23 cellular contexts compared by ENCODE assay signal in genomic region chr17:76751416-76751993, GRCh38. TPM values are rescaled to one million over a fixed set of nuclear protein-coding genes. Genes with fewer than 3 reads are reported as not detected.
A peak's percentile ranks its signal among the peaks of the same experiment; 100 is the strongest.
DNase-seq lines count a peak whose midpoint lies in the region; ATAC-seq and TF ChIP-seq lines count a peak whose summit lies in the region.
"Had no signal": no experiment of that assay in that cellular context is flagged by ENCODE, and none has a peak within 500 bp of the region (broad histone marks: within the 10 kb centered on the region; RNA-seq: fewer than 3 reads in every experiment).

No MANE protein-coding gene starts in this region.

- TF ChIP-seq CTCF in GM13977 (IDR thresholded peaks at IDR 0.05; ENCODE audit: extremely low read depth, insufficient read depth, missing control alignments) (no peak), osteocyte (IDR thresholded peaks at IDR 0.05) (no peak)

- H3K27me3 Mint-ChIP-seq in activated naive CD8-positive, alpha-beta T cell treated with anti-CD3 and anti-CD28 coated beads, Interleukin-2, amount 10 ng/mL, durations not matched to agents 7 days and 5 days = no peaks in the 10 kb centered on the region
- H3K27me3 Mint-ChIP-seq in activated naive CD8-positive, alpha-beta T cell treated with anti-CD3 and anti-CD28 coated beads, Interleukin-2, amount 50 U/mL, for 24 hours = no peaks in the 10 kb centered on the region
- no peaks in the 10 kb centered on the region for H3K27me3 Mint-ChIP-seq in CD8-positive, alpha-beta memory T cell
- H3K27me3 Mint-ChIP-seq in T-helper 17 cell (no peaks in the 10 kb centered on the region), osteocyte (ENCODE audit: unreplicated experiment) (no peaks in the 10 kb centered on the region)
- H3K27me3 Mint-ChIP-seq in naive thymus-derived CD8-positive, alpha-beta T cell = no peaks in the 10 kb centered on the region

- no peaks in the 10 kb centered on the region for H3K9me3 ChIP-seq in CD8-positive, alpha-beta memory T cell (ENCODE audit: low read length)
- H3K9me3 ChIP-seq in T-helper 17 cell (ENCODE audit: control insufficient read depth, low read length, poor library complexity, severe bottlenecking) = no peaks in the 10 kb centered on the region
- H3K9me3 ChIP-seq: Caco-2 had no signal

- peaks cover under 1% of the 10 kb centered on the region for H3K36me3 ChIP-seq in CD8-positive, alpha-beta memory T cell (ENCODE audit: insufficient read depth, low read length)

- POLR2A ChIA-PET in activated naive CD8-positive, alpha-beta T cell treated with anti-CD3 and anti-CD28 coated beads, Interleukin-2, amount 10 ng/mL, durations not matched to agents 7 days and 5 days (lab: Charles Lee) = interaction anchor here (0.9 to 2.5 kb wide), 5 partner anchors 14 to 24 kb away, joined by 3 to 47 read pairs (median 11); partner anchors contain the start of genes MFSD11 and SRSF2
- POLR2A ChIA-PET in CD8-positive, alpha-beta memory T cell (lab: Charles Lee) = interaction anchor here (0.6 to 1.2 kb wide), 4 partner anchors 14 to 1447 kb away, joined by 3 to 31 read pairs (median 4); partner anchors contain the start of genes MFSD11 and SRSF2
- POLR2A ChIA-PET in naive thymus-derived CD8-positive, alpha-beta T cell (lab: Charles Lee) = interaction anchor here (0.7 to 6.6 kb wide), 4 partner anchors 14 to 24 kb away, joined by 4 to 109 read pairs (median 16); partner anchors contain the start of genes JMJD6, METTL23, MFSD11 and SRSF2

- no peak for ATAC-seq in activated naive CD8-positive, alpha-beta T cell treated with anti-CD3 and anti-CD28 coated beads, Interleukin-2, amount 10 ng/mL, durations not matched to agents 7 days and 5 days (ENCODE audit: low read depth)
- no peak for ATAC-seq in activated naive CD8-positive, alpha-beta T cell treated with anti-CD3 and anti-CD28 coated beads, Interleukin-2, amount 50 U/mL, for 24 hours
- ATAC-seq in T-helper 17 cell = no peak
- no peak for ATAC-seq in naive thymus-derived CD8-positive, alpha-beta T cell
- ATAC-seq: GM12878, PC-3 had no signal

- no peak overlapping the region for H3K4me3 ChIP-seq in CD8-positive, alpha-beta memory T cell (ENCODE audit: low read length)
- H3K4me3 ChIP-seq: GM12878 had no signal

- CTCF ChIA-PET in CD8-positive, alpha-beta memory T cell (lab: Charles Lee) = interaction anchor here (1.0 to 1.6 kb wide), 2 partner anchors 12 kb away, joined by 3 to 4 read pairs; no protein-coding TSS in a partner anchor

- peaks cover 24% of the 10 kb centered on the region for H3K4me1 Mint-ChIP-seq in activated naive CD8-positive, alpha-beta T cell treated with anti-CD3 and anti-CD28 coated beads, Interleukin-2, amount 10 ng/mL, durations not matched to agents 7 days and 5 days
- H3K4me1 Mint-ChIP-seq in activated naive CD8-positive, alpha-beta T cell treated with anti-CD3 and anti-CD28 coated beads, Interleukin-2, amount 50 U/mL, for 24 hours = peaks cover 22% of the 10 kb centered on the region
- H3K4me1 Mint-ChIP-seq in CD8-positive, alpha-beta memory T cell = peaks cover 26 to 37% (median 28%) of the 10 kb centered on the region in 3 donors
- H3K4me1 Mint-ChIP-seq in T-helper 17 cell (peaks cover 18% of the 10 kb centered on the region), osteocyte (ENCODE audit: unreplicated experiment) (peaks cover 7% of the 10 kb centered on the region)
- H3K4me1 Mint-ChIP-seq in naive thymus-derived CD8-positive, alpha-beta T cell = peaks cover 12 to 25% (median 24%) of the 10 kb centered on the region in 4 donors

- H3K4me3 Mint-ChIP-seq in activated naive CD8-positive, alpha-beta T cell treated with anti-CD3 and anti-CD28 coated beads, Interleukin-2, amount 10 ng/mL, durations not matched to agents 7 days and 5 days = peak overlapping the region; percentile 87
- H3K4me3 Mint-ChIP-seq in activated naive CD8-positive, alpha-beta T cell treated with anti-CD3 and anti-CD28 coated beads, Interleukin-2, amount 50 U/mL, for 24 hours = no peak overlapping the region
- no peak overlapping the region for H3K4me3 Mint-ChIP-seq in CD8-positive, alpha-beta memory T cell
- no peak overlapping the region for H3K4me3 Mint-ChIP-seq in T-helper 17 cell
- peak overlapping the region in 1 of 10 donors; percentile 75 for H3K4me3 Mint-ChIP-seq in naive thymus-derived CD8-positive, alpha-beta T cell
- H3K4me3 Mint-ChIP-seq in osteocyte (ENCODE audit: unreplicated experiment) = no peak overlapping the region

- no peak overlapping the region for H3K27ac ChIP-seq in CD8-positive, alpha-beta memory T cell (ENCODE audit: low read depth, low read length)
- H3K27ac ChIP-seq: RWPE1 had no signal

- in situ Hi-C loops in GM13977 (cut with MboI; ENCODE audit: low pct_unique_long_range_greater_than_20kb, low sequenced_read_pairs, unreplicated experiment) = no loop called here

- peaks cover 27% of the 10 kb centered on the region for H3K4me1 ChIP-seq in CD8-positive, alpha-beta memory T cell (ENCODE audit: insufficient read depth, low read length)
- H3K4me1 ChIP-seq: Caco-2 had no signal

- H3K36me3 Mint-ChIP-seq in activated naive CD8-positive, alpha-beta T cell treated with anti-CD3 and anti-CD28 coated beads, Interleukin-2, amount 10 ng/mL, durations not matched to agents 7 days and 5 days = peaks cover 20% of the 10 kb centered on the region
- peaks cover 17% of the 10 kb centered on the region for H3K36me3 Mint-ChIP-seq in activated naive CD8-positive, alpha-beta T cell treated with anti-CD3 and anti-CD28 coated beads, Interleukin-2, amount 50 U/mL, for 24 hours (ENCODE audit: low read depth)
- H3K36me3 Mint-ChIP-seq in CD8-positive, alpha-beta memory T cell = peaks cover 0 to 31% (median 5%) of the 10 kb centered on the region in 3 donors
- H3K36me3 Mint-ChIP-seq in T-helper 17 cell (ENCODE audit: low read depth) (peaks cover 5% of the 10 kb centered on the region), osteocyte (ENCODE audit: unreplicated experiment) (peaks cover 10% of the 10 kb centered on the region)
- H3K36me3 Mint-ChIP-seq in naive thymus-derived CD8-positive, alpha-beta T cell = peaks cover 0 to 26% (median 4%) of the 10 kb centered on the region in 3 donors

- no peaks in the 10 kb centered on the region for H3K27me3 ChIP-seq in CD8-positive, alpha-beta memory T cell (ENCODE audit: insufficient read depth, low read length, poor library complexity, severe bottlenecking)

- DNase-seq in activated naive CD8-positive, alpha-beta T cell treated with anti-CD3 and anti-CD28 coated beads, Interleukin-2, amount 10 ng/mL, durations not matched to agents 7 days and 5 days = no peak
- DNase-seq in activated naive CD8-positive, alpha-beta T cell treated with anti-CD3 and anti-CD28 coated beads, Interleukin-2, amount 50 U/mL, for 24 hours = no peak
- no peak for DNase-seq in CD8-positive, alpha-beta memory T cell
- no peak for DNase-seq in T-helper 17 cell
- DNase-seq in naive thymus-derived CD8-positive, alpha-beta T cell = no peak
- DNase-seq in GM13977 (ENCODE audit: low spot score) = no peak
- DNase-seq in posterior vena cava (ENCODE audit: low spot score) = no peak
- DNase-seq in osteocyte (ENCODE audit: extremely low spot score, unreplicated experiment) = no peak
- DNase-seq: ACHN, C1 segment of cervical spinal cord, Caco-2, GOT3, KBM-7, MV-4-11, NCI-H1417, NCI-H187 treated with DMSO at 0.1 percent for 48 hours, NCI-H226, NCI-H524, NCI-H82, PC-3, SIG-M5 had no signal

- no peaks in the 10 kb centered on the region for H3K9me3 Mint-ChIP-seq in activated naive CD8-positive, alpha-beta T cell treated with anti-CD3 and anti-CD28 coated beads, Interleukin-2, amount 10 ng/mL, durations not matched to agents 7 days and 5 days
- H3K9me3 Mint-ChIP-seq in activated naive CD8-positive, alpha-beta T cell treated with anti-CD3 and anti-CD28 coated beads, Interleukin-2, amount 50 U/mL, for 24 hours = no peaks in the 10 kb centered on the region
- no peaks in the 10 kb centered on the region for H3K9me3 Mint-ChIP-seq in CD8-positive, alpha-beta memory T cell
- no peaks in the 10 kb centered on the region for H3K9me3 Mint-ChIP-seq in naive thymus-derived CD8-positive, alpha-beta T cell
- H3K9me3 Mint-ChIP-seq in osteocyte (ENCODE audit: unreplicated experiment) = no peaks in the 10 kb centered on the region

- intact Hi-C loops in posterior vena cava (cut with DNase I) = no loop called here

- peak overlapping the region; percentile 97 for H3K27ac Mint-ChIP-seq in activated naive CD8-positive, alpha-beta T cell treated with anti-CD3 and anti-CD28 coated beads, Interleukin-2, amount 10 ng/mL, durations not matched to agents 7 days and 5 days
- H3K27ac Mint-ChIP-seq in activated naive CD8-positive, alpha-beta T cell treated with anti-CD3 and anti-CD28 coated beads, Interleukin-2, amount 50 U/mL, for 24 hours = no peak overlapping the region
- peak overlapping the region in 6 of 8 donors; percentile 32 to 97 (median 94) for H3K27ac Mint-ChIP-seq in CD8-positive, alpha-beta memory T cell
- peak overlapping the region; percentile 99 for H3K27ac Mint-ChIP-seq in T-helper 17 cell
- H3K27ac Mint-ChIP-seq in naive thymus-derived CD8-positive, alpha-beta T cell = peak overlapping the region in 7 of 10 donors; percentile 72 to 100 (median 99)
- no peak overlapping the region for H3K27ac Mint-ChIP-seq in osteocyte (ENCODE audit: unreplicated experiment)

RNA-seq across cellular contexts. Expression of gene MFSD11, which starts 13.6 kb away (rescaled TPM):
- total RNA-seq in activated naive CD8-positive, alpha-beta T cell treated with anti-CD3 and anti-CD28 coated beads, Interleukin-2, amount 10 ng/mL, durations not matched to agents 7 days and 5 days = 10 to 100 TPM; 28.5 to 29.1 TPM
- total RNA-seq in CD8-positive, alpha-beta memory T cell = 10 to 100 TPM; 22.3 to 22.9 TPM
- 28.4 TPM for polyA plus RNA-seq in CD8-positive, alpha-beta memory T cell
- total RNA-seq in T-helper 17 cell = 10 to 100 TPM; 29.4 to 36.7 TPM
- 10 to 100 TPM; 28.2 to 30.4 TPM for total RNA-seq in naive thymus-derived CD8-positive, alpha-beta T cell
- 10 to 100 TPM; 18.1 to 23.6 (median 18.9) TPM for polyA plus RNA-seq in naive thymus-derived CD8-positive, alpha-beta T cell
- 10 to 100 TPM; 20.7 to 24.0 TPM for total RNA-seq in posterior vena cava
- 33.0 and 34.7 TPM in 2 replicates for total RNA-seq in osteocyte

RNA-seq across cellular contexts. Expression of gene SRSF2, which starts 14.4 kb away (rescaled TPM):
- total RNA-seq in activated naive CD8-positive, alpha-beta T cell treated with anti-CD3 and anti-CD28 coated beads, Interleukin-2, amount 10 ng/mL, durations not matched to agents 7 days and 5 days = 100 to 1,000 TPM; 376 to 384 TPM
- total RNA-seq in CD8-positive, alpha-beta memory T cell = 100 to 1,000 TPM; 626 to 630 TPM
- polyA plus RNA-seq in CD8-positive, alpha-beta memory T cell = 111 TPM
- total RNA-seq in T-helper 17 cell (100 to 1,000 TPM; 351 to 393 TPM), posterior vena cava (100 to 1,000 TPM; 120 to 133 TPM), osteocyte (137 and 145 TPM in 2 replicates)
- 100 to 1,000 TPM; 358 to 377 TPM for total RNA-seq in naive thymus-derived CD8-positive, alpha-beta T cell
- 100 to 1,000 TPM; 101 to 106 (median 105) TPM for polyA plus RNA-seq in naive thymus-derived CD8-positive, alpha-beta T cell

RNA-seq across cellular contexts. Expression of gene METTL23, which starts 24.9 kb away (rescaled TPM):
- total RNA-seq in activated naive CD8-positive, alpha-beta T cell treated with anti-CD3 and anti-CD28 coated beads, Interleukin-2, amount 10 ng/mL, durations not matched to agents 7 days and 5 days = 10 to 100 TPM; 51.1 to 54.1 TPM
- total RNA-seq in CD8-positive, alpha-beta memory T cell = 10 to 100 TPM; 43.6 to 44.6 TPM
- 152 TPM for polyA plus RNA-seq in CD8-positive, alpha-beta memory T cell
- total RNA-seq in T-helper 17 cell (10 to 100 TPM; 35.1 to 36.2 TPM), posterior vena cava (10 to 100 TPM; 23.3 to 25.6 TPM), osteocyte (35.7 and 36.3 TPM in 2 replicates)
- total RNA-seq in naive thymus-derived CD8-positive, alpha-beta T cell = 10 to 100 TPM; 86.2 to 86.9 TPM
- 100 to 1,000 TPM; 140 to 154 (median 146) TPM for polyA plus RNA-seq in naive thymus-derived CD8-positive, alpha-beta T cell

RNA-seq across cellular contexts. Expression of gene JMJD6, which starts 25.1 kb away (rescaled TPM):
- total RNA-seq in activated naive CD8-positive, alpha-beta T cell treated with anti-CD3 and anti-CD28 coated beads, Interleukin-2, amount 10 ng/mL, durations not matched to agents 7 days and 5 days = 10 to 100 TPM; 55.0 to 58.9 TPM
- total RNA-seq in CD8-positive, alpha-beta memory T cell = 10 to 100 TPM; 62.7 to 66.8 TPM
- 37.1 TPM for polyA plus RNA-seq in CD8-positive, alpha-beta memory T cell
- total RNA-seq in T-helper 17 cell (100 to 1,000 TPM; 124 to 137 TPM), posterior vena cava (10 to 100 TPM; 32.1 to 43.0 TPM), osteocyte (16.8 and 22.7 TPM in 2 replicates)
- total RNA-seq in naive thymus-derived CD8-positive, alpha-beta T cell = 10 to 100 TPM; 36.6 to 37.8 TPM
- polyA plus RNA-seq in naive thymus-derived CD8-positive, alpha-beta T cell = 10 to 100 TPM; 10.2 to 34.2 (median 14.4) TPM

RNA-seq across cellular contexts. Expression of gene MXRA7, which starts 40.7 kb away (rescaled TPM):
- 10 to 100 TPM; 34.4 to 37.2 TPM for total RNA-seq in activated naive CD8-positive, alpha-beta T cell treated with anti-CD3 and anti-CD28 coated beads, Interleukin-2, amount 10 ng/mL, durations not matched to agents 7 days and 5 days
- 10 to 100 TPM; 27.1 to 29.1 TPM for total RNA-seq in CD8-positive, alpha-beta memory T cell
- polyA plus RNA-seq in CD8-positive, alpha-beta memory T cell = 30.6 TPM
- 1 to 10 TPM; 5.7 to 8.0 TPM for total RNA-seq in T-helper 17 cell
- total RNA-seq in naive thymus-derived CD8-positive, alpha-beta T cell = 10 to 100 TPM; 13.9 to 16.3 TPM
- polyA plus RNA-seq in naive thymus-derived CD8-positive, alpha-beta T cell = 10 to 100 TPM in 1 of 3 donors, 1 to 10 TPM in 2; 2.2 to 25.3 (median 5.4) TPM
- total RNA-seq in posterior vena cava = 100 to 1,000 TPM; 343 to 428 TPM
- 183 and 187 TPM in 2 replicates for total RNA-seq in osteocyte

Comparison
In these comparisons a context has a peak if more than half of its experiments do, and no peak if none do; other contexts are left out.
1. H3K27ac Mint-ChIP-seq: peak in activated naive CD8-positive, alpha-beta T cell treated with anti-CD3 and anti-CD28 coated beads, Interleukin-2, amount 10 ng/mL, durations not matched to agents 7 days and 5 days (single experiment), CD8-positive, alpha-beta memory T cell (6 of 8), T-helper 17 cell (single experiment) and naive thymus-derived CD8-positive, alpha-beta T cell (7 of 10); none in activated naive CD8-positive, alpha-beta T cell treated with anti-CD3 and anti-CD28 coated beads, Interleukin-2, amount 50 U/mL, for 24 hours (single experiment) and osteocyte (single experiment).